ENCODE assay signal across 8 cellular contexts in genomic region chr12:14367097-14367661, GRCh38. TPM values are rescaled to one million over a fixed set of nuclear protein-coding genes. Genes with fewer than 3 reads are reported as not detected.
DNase-seq lines count a peak whose midpoint lies in the region; ATAC-seq, FAIRE-seq and TF ChIP-seq lines count a peak whose summit lies in the region.

No MANE protein-coding gene starts in this region.

- DNase-seq in BJ (ENCODE audit: low read depth) (no peak), SJSA1 (ENCODE audit: low read depth in 1 of 2, low spot score in 2 of 2) (peak in 1 of 2 experiments; percentile 6)
- no peak for DNase-seq in stimulated activated CD8-positive, alpha-beta memory T cell treated with anti-CD3 and anti-CD28 coated beads, Interleukin-4, amount 100 ng/mL, for 48 hours

- ATAC-seq in GM18519 (IDR thresholded peaks at IDR 0.05; ENCODE audit: low FRiP score, unreplicated experiment) = peak; percentile 55
- ATAC-seq in HG03108 (IDR thresholded peaks at IDR 0.05; ENCODE audit: unreplicated experiment) = peak; percentile 31
- no peak for ATAC-seq in GM19324 (IDR thresholded peaks at IDR 0.05; ENCODE audit: low FRiP score, unreplicated experiment)

- FAIRE-seq in endometrium (lab: Jason Lieb, UNC) = peak; percentile 78

- H3K27ac ChIP-seq in SJSA1 (no peak overlapping the region; the same call in 1 of the 2 replicates), neutrophil (peak overlapping the region; percentile 92)

- POLR2A ChIA-PET in BJ (lab: Charles Lee) = no interaction called here

- peaks cover 5% of the 10 kb centered on the region; the same call in 1 of the 2 replicates for H3K4me1 ChIP-seq in SJSA1 (replicated peaks)
- H3K4me1 ChIP-seq in neutrophil (ENCODE audit: control insufficient read depth in 1 of 2, insufficient read depth in 1 of 2, low read depth in 1 of 2, low read length in 1 of 2) = peaks cover 38 to 39% of the 10 kb centered on the region in 2 experiments

- H3K27me3 ChIP-seq in BJ (ENCODE audit: control insufficient read depth, insufficient read depth, low read length) (no peaks in the 10 kb centered on the region), SJSA1 (replicated peaks) (no peaks in the 10 kb centered on the region), neutrophil (no peaks in the 10 kb centered on the region)

- H3K36me3 ChIP-seq in BJ (ENCODE audit: control insufficient read depth, insufficient read depth, low read length) = peaks cover 1% of the 10 kb centered on the region; the same call in 1 of the 2 replicates
- H3K36me3 ChIP-seq in SJSA1 = no peaks in the 10 kb centered on the region
- peaks cover 5% of the 10 kb centered on the region for H3K36me3 ChIP-seq in neutrophil

- TF ChIP-seq CTCF in BJ (IDR thresholded peaks at IDR 0.05; ENCODE audit: insufficient read depth, low read depth, low read length) (no peak), neutrophil (IDR thresholded peaks at IDR 0.05) (no peak)

- CTCF ChIA-PET in BJ (lab: Yijun Ruan, JAX) = interaction anchor here (2.2 kb wide), 1 partner anchor 112 kb away, joined by 12 read pairs; no protein-coding TSS in a partner anchor

- H3K4me3 ChIP-seq in BJ (ENCODE audit: low read depth, low read length) (peak overlapping the region; percentile 91), SJSA1 (peak overlapping the region; percentile 62), neutrophil (ENCODE audit: low read depth in 1 of 2, low read length in 1 of 2) (peak overlapping the region; percentile 78 to 95)

- H3K9me3 ChIP-seq in SJSA1 (replicated peaks) (0 out of 2 replicates have a peak, but pooled peaks cover 3% of the 10 kb centered on the region), neutrophil (no peaks in the 10 kb centered on the region)

RNA-seq across cellular contexts. Expression of gene ATF7IP, which starts 1.7 kb away (rescaled TPM):
- polyA plus RNA-seq in BJ (2011; rRNA removed) = 8.1 and 10.2 TPM in 2 replicates
- 32.6 and 42.2 TPM in 2 replicates for polyA minus RNA-seq in BJ (2011; rRNA and poly(A)+ RNA removed)
- 17.6 and 19.9 TPM in 2 replicates for total RNA-seq in SJSA1 (2014; rRNA removed; shearing (Covaris generic))
